26 cellular contexts compared by ENCODE assay signal in genomic region chr2:171792922-171793580, GRCh38.
DNase-seq lines count a peak whose midpoint lies in the region; ATAC-seq lines count a peak whose summit lies in the region.
"Had no signal": no experiment of that assay in that cellular context is flagged by ENCODE, and none has a peak within 500 bp of the region (broad histone marks: within the 10 kb centered on the region; RNA-seq: fewer than 3 reads in every experiment).

No MANE protein-coding gene starts in this region.

- H3K9me3 Mint-ChIP-seq in activated CD4-positive, alpha-beta T cell treated with anti-CD3 and anti-CD28 coated beads, Interleukin-2, amount 10 ng/mL, durations not matched to agents 7 days and 5 days: no peaks in the 10 kb centered on the region
- H3K9me3 Mint-ChIP-seq: activated T-helper 1 cell treated with anti-CD3 and anti-CD28 coated beads, Interleukin-12 subunit alpha, Interleukin-12 subunit beta, Interleukin-2, Interleukin-4 antibody, amounts not matched to agents 30 ng/mL and 10 ng/mL and 1 ng/mL, durations not matched to agents 14 hours and 24 hours and 36 hours; natural killer cell; stimulated activated naive B cell treated with anti-CD40 and anti-IgM and Interleukin-4, amounts not matched to agents 10 μg/mL and 1 μg/mL and 100 μg/mL, for 72 hours had no signal

- POLR2A ChIA-PET in activated CD4-positive, alpha-beta T cell treated with anti-CD3 and anti-CD28 coated beads, Interleukin-2, amount 10 ng/mL, durations not matched to agents 7 days and 5 days (lab: Charles Lee): no interaction called here

- H3K36me3 Mint-ChIP-seq in activated CD4-positive, alpha-beta T cell treated with anti-CD3 and anti-CD28 coated beads, Interleukin-2, amount 10 ng/mL, durations not matched to agents 7 days and 5 days (ENCODE audit: low read depth): peaks cover 29% of the 10 kb centered on the region

- CTCF ChIA-PET in activated CD4-positive, alpha-beta T cell treated with anti-CD3 and anti-CD28 coated beads, Interleukin-2, amount 10 ng/mL, durations not matched to agents 7 days and 5 days (lab: Charles Lee): no interaction called here

- peak overlapping the region; percentile 65 for H3K27ac Mint-ChIP-seq in activated CD4-positive, alpha-beta T cell treated with anti-CD3 and anti-CD28 coated beads, Interleukin-2, amount 10 ng/mL, durations not matched to agents 7 days and 5 days
- H3K27ac Mint-ChIP-seq: activated T-helper 1 cell treated with anti-CD3 and anti-CD28 coated beads, Interleukin-12 subunit alpha, Interleukin-12 subunit beta, Interleukin-2, Interleukin-4 antibody, amounts not matched to agents 30 ng/mL and 10 ng/mL and 1 ng/mL, durations not matched to agents 14 hours and 24 hours and 36 hours; natural killer cell; stimulated activated naive B cell treated with anti-CD40 and anti-IgM and Interleukin-4, amounts not matched to agents 10 μg/mL and 1 μg/mL and 100 μg/mL, for 72 hours had no signal

- no peak for ATAC-seq in activated CD4-positive, CD25-positive, alpha-beta regulatory T cell treated with anti-CD3 and anti-CD28 coated beads, Interleukin-2, amount 50 U/mL, for 24 hours
- ATAC-seq in GM18511 (IDR thresholded peaks at IDR 0.05; ENCODE audit: unreplicated experiment): no peak
- ATAC-seq: gastrocnemius medialis; natural killer cell; stimulated activated naive B cell treated with anti-CD40 and anti-IgM and Interleukin-4, amounts not matched to agents 10 μg/mL and 1 μg/mL and 100 μg/mL, for 72 hours; upper lobe of right lung had no signal

- H3K27me3 Mint-ChIP-seq in activated CD4-positive, alpha-beta T cell treated with anti-CD3 and anti-CD28 coated beads, Interleukin-2, amount 10 ng/mL, durations not matched to agents 7 days and 5 days: no peaks in the 10 kb centered on the region
- H3K27me3 Mint-ChIP-seq: stimulated activated naive B cell treated with anti-CD40 and anti-IgM and Interleukin-4, amounts not matched to agents 10 μg/mL and 1 μg/mL and 100 μg/mL, for 72 hours had no signal

- no peak overlapping the region for H3K4me3 Mint-ChIP-seq in activated CD4-positive, alpha-beta T cell treated with anti-CD3 and anti-CD28 coated beads, Interleukin-2, amount 10 ng/mL, durations not matched to agents 7 days and 5 days
- H3K4me3 Mint-ChIP-seq: activated T-helper 1 cell treated with anti-CD3 and anti-CD28 coated beads, Interleukin-12 subunit alpha, Interleukin-12 subunit beta, Interleukin-2, Interleukin-4 antibody, amounts not matched to agents 30 ng/mL and 10 ng/mL and 1 ng/mL, durations not matched to agents 14 hours and 24 hours and 36 hours; natural killer cell; stimulated activated naive B cell treated with anti-CD40 and anti-IgM and Interleukin-4, amounts not matched to agents 10 μg/mL and 1 μg/mL and 100 μg/mL, for 72 hours had no signal

- no peak for DNase-seq in activated CD4-positive, alpha-beta T cell treated with anti-CD3 and anti-CD28 coated beads, Interleukin-2, amount 10 ng/mL, durations not matched to agents 7 days and 5 days
- DNase-seq in activated CD4-positive, alpha-beta T cell treated with anti-CD3 and anti-CD28 coated beads for 1 hour: no peak
- peak; percentile 45 for DNase-seq in NCI-H2227 (lab: John Stamatoyannopoulos, UW; ENCODE audit: unreplicated experiment)
- DNase-seq in foreskin melanocyte: peak; percentile 57
- peak; percentile 64 for DNase-seq in retina
- DNase-seq in NK-92 treated with Interleukin-12 subunit alpha and Interleukin-12 subunit beta, amount 100 ng/mL, for 24 hours (lab: John Stamatoyannopoulos, UW): no peak
- DNase-seq: 8988T; activated CD4-positive, alpha-beta T cell treated with anti-CD3 and anti-CD28 coated beads, Interleukin-2, amount 50 U/mL, for 1 hour; activated naive CD4-positive, alpha-beta T cell treated with Interleukin-2 at 50 U/mL for 16 hours; adrenal gland; DMS79 treated with DMSO at 0.1 percent for 48 hours; gastrocnemius medialis; GF-D8; GOT3; natural killer cell; NCI-H1105; NCI-H2029 treated with DMSO at 0.1 percent for 48 hours; NCI-H748 treated with DMSO at 0.1 percent for 48 hours; ovary; stimulated activated naive B cell treated with anti-CD40 and anti-IgM and Interleukin-4, amounts not matched to agents 10 μg/mL and 1 μg/mL and 100 μg/mL, for 72 hours; T1000; upper lobe of right lung; WERI-Rb-1 had no signal

- H3K4me1 Mint-ChIP-seq in activated CD4-positive, alpha-beta T cell treated with anti-CD3 and anti-CD28 coated beads, Interleukin-2, amount 10 ng/mL, durations not matched to agents 7 days and 5 days: peaks cover 8% of the 10 kb centered on the region

Comparison
In these comparisons a context has a peak if more than half of its experiments do, and no peak if none do; other contexts are left out.
1. DNase-seq: peak in NCI-H2227 (single experiment), foreskin melanocyte (single experiment) and retina (single experiment); none in activated CD4-positive, alpha-beta T cell treated with anti-CD3 and anti-CD28 coated beads, Interleukin-2, amount 10 ng/mL, durations not matched to agents 7 days and 5 days (single experiment), activated CD4-positive, alpha-beta T cell treated with anti-CD3 and anti-CD28 coated beads for 1 hour (single experiment) and NK-92 treated with Interleukin-12 subunit alpha and Interleukin-12 subunit beta, amount 100 ng/mL, for 24 hours (single experiment).